In genomic region chr22:39900306-39901227, GRCh38 we compare ENCODE assay signal across 1 cellular context.
TF ChIP-seq lines count a peak whose summit lies in the region.

Gene GRAP2 (plus strand): TSS chr22:39901084. CDS start chr22:39947107, 46,023 bp downstream.

TF ChIP-seq in GM12878, 131 proteins besides CTCF, POLR2A, EP300 and RAD21 (continued from another document and continues in another):
- TF ChIP-seq ZNF687 (IDR thresholded peaks at IDR 0.05): peak; percentile 39; the same call in 1 of the 2 replicates
- TF ChIP-seq PML (IDR thresholded peaks at IDR 0.05; ENCODE audit: low read length): peak; percentile 59; the same call in 1 of the 2 replicates
- no peak for TF ChIP-seq ZSCAN29 (IDR thresholded peaks at IDR 0.05)
- TF ChIP-seq FOS (IDR thresholded peaks at IDR 0.05; ENCODE audit: borderline replicate concordance, extremely low read depth, insufficient read length): no peak
- peak; percentile 69 for TF ChIP-seq IKZF1 (conservative IDR thresholded peaks at IDR 0.05)
- 0 out of 2 replicates have a peak, but pooled peaks have one; percentile 55 for TF ChIP-seq IRF4 (IDR thresholded peaks at IDR 0.05; ENCODE audit: low read depth, low read length)
- peak; percentile 80 for TF ChIP-seq MLLT1 (IDR thresholded peaks at IDR 0.05)
- peak; percentile 98 for TF ChIP-seq RUNX3 (IDR thresholded peaks at IDR 0.05; ENCODE audit: low read length)
- TF ChIP-seq NRF1 (conservative IDR thresholded peaks at IDR 0.05; ENCODE audit: low read depth, low read length): no peak
- TF ChIP-seq POLR2AphosphoS5 (IDR thresholded peaks at IDR 0.05; ENCODE audit: low read length): peak; percentile 86
- TF ChIP-seq SIX5 (IDR thresholded peaks at IDR 0.05; ENCODE audit: low read depth, low read length, severe bottlenecking): no peak
- no peak for TF ChIP-seq TCF7 (IDR thresholded peaks at IDR 0.05; ENCODE audit: borderline replicate concordance)
- no peak for TF ChIP-seq ZNF622 (IDR thresholded peaks at IDR 0.05)
- peak; percentile 42; the same call in 1 of the 2 replicates for TF ChIP-seq YY1 (IDR thresholded peaks at IDR 0.05; ENCODE audit: low read depth, low read length)
- TF ChIP-seq JUNB (IDR thresholded peaks at IDR 0.05): peak; percentile 9; the same call in 1 of the 2 replicates
- TF ChIP-seq SPI1 (IDR thresholded peaks at IDR 0.05; ENCODE audit: borderline replicate concordance, insufficient read depth, low read depth, low read length): peak; percentile 6; the same call in 1 of the 2 replicates
- TF ChIP-seq ESRRA (IDR thresholded peaks at IDR 0.05; ENCODE audit: low read length): no peak
- peak; percentile 32 for TF ChIP-seq SMAD1 (IDR thresholded peaks at IDR 0.05; ENCODE audit: low read depth, partially characterized antibody)
- peak; percentile 70 for TF ChIP-seq CBFB (IDR thresholded peaks at IDR 0.05; ENCODE audit: low read depth)
- no peak for TF ChIP-seq STAT3 (IDR thresholded peaks at IDR 0.05; ENCODE audit: low read depth, low read length)
- peak; percentile 38; the same call in 1 of the 2 replicates for TF ChIP-seq ZBED1 (IDR thresholded peaks at IDR 0.05; ENCODE audit: borderline replicate concordance)
- peak; percentile 63; the same call in 1 of the 2 replicates for TF ChIP-seq NBN (IDR thresholded peaks at IDR 0.05)
- TF ChIP-seq MEF2B (IDR thresholded peaks at IDR 0.05; ENCODE audit: partially characterized antibody, poor library complexity, severe bottlenecking): peak; percentile 44
- TF ChIP-seq CBX5 (IDR thresholded peaks at IDR 0.05; ENCODE audit: low read depth): 0 out of 2 replicates have a peak, but pooled peaks have one; percentile 38
- TF ChIP-seq MTA2 (IDR thresholded peaks at IDR 0.05; ENCODE audit: low read depth): peak; percentile 48
- peak; percentile 13; the same call in 1 of the 2 replicates for TF ChIP-seq BACH1 (IDR thresholded peaks at IDR 0.05; ENCODE audit: borderline replicate concordance)
- no peak for TF ChIP-seq BCL3 (IDR thresholded peaks at IDR 0.05; ENCODE audit: borderline replicate concordance, insufficient read depth, low read depth, low read length, poor library complexity, severe bottlenecking)
- no peak for TF ChIP-seq MYB (IDR thresholded peaks at IDR 0.05; ENCODE audit: borderline replicate concordance, low read depth, low read length)
- TF ChIP-seq ZBTB40 (IDR thresholded peaks at IDR 0.05; ENCODE audit: borderline replicate concordance): peak; percentile 14; the same call in 1 of the 2 replicates
- TF ChIP-seq ZNF24 (IDR thresholded peaks at IDR 0.05): peak; percentile 56; the same call in 1 of the 2 replicates
- peak; percentile 56 for TF ChIP-seq CUX1 (IDR thresholded peaks at IDR 0.05; ENCODE audit: insufficient replicate concordance, low read depth, low read length)
- TF ChIP-seq ASH2L (IDR thresholded peaks at IDR 0.05; ENCODE audit: borderline replicate concordance, low read depth): no peak
- TF ChIP-seq BRCA1 (IDR thresholded peaks at IDR 0.05; ENCODE audit: low read depth, low read length): no peak
- no peak for TF ChIP-seq POLR2AphosphoS2 (IDR thresholded peaks at IDR 0.05; ENCODE audit: low read depth, low read length)
- TF ChIP-seq IKZF2 (IDR thresholded peaks at IDR 0.05): peak; percentile 79
- TF ChIP-seq SMAD5 (IDR thresholded peaks at IDR 0.05; ENCODE audit: low read depth): peak; percentile 71; the same call in 1 of the 2 replicates
- peak; percentile 26; the same call in 1 of the 2 replicates for TF ChIP-seq DPF2 (IDR thresholded peaks at IDR 0.05)
- TF ChIP-seq CREB1 (IDR thresholded peaks at IDR 0.05; ENCODE audit: low read depth): 0 out of 2 replicates have a peak, but pooled peaks have one; percentile 39
- TF ChIP-seq TCF12 (IDR thresholded peaks at IDR 0.05; ENCODE audit: low read depth, low read length): 0 out of 2 replicates have a peak, but pooled peaks have one; percentile 32
- TF ChIP-seq BHLHE40 (IDR thresholded peaks at IDR 0.05; ENCODE audit: borderline replicate concordance in 1 of 2, low read depth in 2 of 2, low read length in 1 of 2): peak; percentile 64 to 71; a peak in 3 of 4 replicates
- TF ChIP-seq ETV6 (conservative IDR thresholded peaks at IDR 0.05 in 1 of 2, IDR thresholded peaks at IDR 0.05 in 1 of 2; ENCODE audit: borderline replicate concordance in 1 of 2, low read depth in 1 of 2): peak in 1 of 2 experiments; percentile 35; a peak in 2 of 4 replicates
- TF ChIP-seq ZBTB33 (IDR thresholded peaks at IDR 0.05): no peak
- peak; percentile 61; the same call in 1 of the 2 replicates for TF ChIP-seq EED (IDR thresholded peaks at IDR 0.05; ENCODE audit: low read depth)
- peak; percentile 55; the same call in 1 of the 2 replicates for TF ChIP-seq NFIC (IDR thresholded peaks at IDR 0.05; ENCODE audit: low read depth, low read length)
- TF ChIP-seq FOXM1 (IDR thresholded peaks at IDR 0.05; ENCODE audit: low read depth, low read length): peak; percentile 66; the same call in 1 of the 2 replicates
- TF ChIP-seq CHD1 (IDR thresholded peaks at IDR 0.05; ENCODE audit: low read depth, low read length): 0 out of 2 replicates have a peak, but pooled peaks have one; percentile 56
